16 cellular contexts compared by ENCODE assay signal in the genomic region with DNA sequence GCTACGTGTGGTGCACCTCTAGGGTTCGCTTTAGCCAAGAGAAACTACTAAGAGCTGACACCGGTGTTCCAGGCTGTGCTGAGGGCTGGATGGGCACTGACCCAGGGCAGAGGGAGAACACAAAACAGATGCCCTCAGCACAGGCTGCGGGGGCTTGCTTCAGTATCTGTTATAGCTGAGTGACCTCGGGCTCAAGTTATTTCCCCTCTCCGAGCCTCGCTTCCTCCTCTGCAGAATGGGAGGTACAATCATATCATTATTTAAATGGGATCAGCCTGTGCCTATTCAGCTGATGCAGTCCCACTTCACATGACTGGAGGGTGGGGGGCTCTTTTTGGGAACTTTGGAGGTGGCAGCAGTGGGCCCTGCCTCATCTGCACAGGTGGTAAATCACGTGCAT.
A peak's percentile ranks its signal among the peaks of the same experiment; 100 is the strongest.
DNase-seq lines count a peak whose midpoint lies in the region; ATAC-seq and TF ChIP-seq lines count a peak whose summit lies in the region.
"Had no signal": no experiment of that assay in that cellular context is flagged by ENCODE, and none has a peak within 500 bp of the region (broad histone marks: within the 10 kb centered on the region; RNA-seq: fewer than 3 reads in every experiment).

No MANE protein-coding gene starts in this region.

- 90 to 92% (median 92%) methylated on average over 8 of the region's 8 CpGs for WGBS in ovary, 3 donors
- 77% methylated on average over 8 of the region's 8 CpGs for WGBS in smooth muscle cell (ENCODE audit: low lambda C conversion rate)

- no peaks in the 10 kb centered on the region for H4K20me1 ChIP-seq in BLaER1 treated with 17β-estradiol and CSF1 and Interleukin-3, amounts not matched to agents 10 nM and 100 nM
- no peaks in the 10 kb centered on the region for H4K20me1 ChIP-seq in Karpas-422 (ENCODE audit: insufficient read depth, low read depth, low read length)
- H4K20me1 ChIP-seq in neural progenitor cell (ENCODE audit: low read depth) = no peaks in the 10 kb centered on the region
- H4K20me1 ChIP-seq in smooth muscle cell (ENCODE audit: low read depth) = no peaks in the 10 kb centered on the region

- peaks cover 3% of the 10 kb centered on the region for H3K27me3 Mint-ChIP-seq in dendritic cell treated with granulocyte-macrophage colony-stimulating factor and Interleukin-4, amounts not matched to agents 40 ng/mL and 50 ng/mL, for 4 days
- peaks cover 8% of the 10 kb centered on the region for H3K27me3 Mint-ChIP-seq in neural progenitor cell (ENCODE audit: insufficient read depth, low read depth)

- peaks cover 55% of the 10 kb centered on the region for H3K4me1 Mint-ChIP-seq in dendritic cell treated with granulocyte-macrophage colony-stimulating factor and Interleukin-4, amounts not matched to agents 40 ng/mL and 50 ng/mL, for 4 days (ENCODE audit: low read depth)
- H3K4me1 Mint-ChIP-seq in neural progenitor cell = peaks cover 44% of the 10 kb centered on the region
- H3K4me1 Mint-ChIP-seq: CD4-positive, CD25-positive, alpha-beta regulatory T cell had no signal

- H3K9me3 Mint-ChIP-seq in dendritic cell treated with granulocyte-macrophage colony-stimulating factor and Interleukin-4, amounts not matched to agents 40 ng/mL and 50 ng/mL, for 4 days = no peaks in the 10 kb centered on the region
- peaks cover 18% of the 10 kb centered on the region for H3K9me3 Mint-ChIP-seq in neural progenitor cell

- no peaks in the 10 kb centered on the region for H3K79me2 ChIP-seq in Karpas-422 (ENCODE audit: low read length)
- no peaks in the 10 kb centered on the region for H3K79me2 ChIP-seq in neural progenitor cell (ENCODE audit: low read depth)
- no peaks in the 10 kb centered on the region for H3K79me2 ChIP-seq in smooth muscle cell (ENCODE audit: low read depth)

- H3K4me2 ChIP-seq in BLaER1 treated with 17β-estradiol and CSF1 and Interleukin-3, amounts not matched to agents 10 nM and 100 nM = peak overlapping the region; percentile 72 to 84 (median 79)
- H3K4me2 ChIP-seq in Karpas-422 (ENCODE audit: low read depth, low read length, poor library complexity, severe bottlenecking) (peak overlapping the region; percentile 50), neural progenitor cell (no peak overlapping the region), smooth muscle cell (no peak overlapping the region)
- H3K4me2 ChIP-seq: GM23338 had no signal

- H3K36me3 Mint-ChIP-seq in dendritic cell treated with granulocyte-macrophage colony-stimulating factor and Interleukin-4, amounts not matched to agents 40 ng/mL and 50 ng/mL, for 4 days (ENCODE audit: low read depth) = no peaks in the 10 kb centered on the region
- peaks cover 6% of the 10 kb centered on the region for H3K36me3 Mint-ChIP-seq in neural progenitor cell
- H3K36me3 Mint-ChIP-seq: CD4-positive, CD25-positive, alpha-beta regulatory T cell had no signal

- H3K9me3 ChIP-seq in BLaER1 treated with 17β-estradiol and CSF1 and Interleukin-3, amounts not matched to agents 10 nM and 100 nM (replicated peaks in 1 of 11) = no peaks in the 10 kb centered on the region; a peak in 1 of 22 replicates
- no peaks in the 10 kb centered on the region for H3K9me3 ChIP-seq in Karpas-422 (ENCODE audit: low read length)
- H3K9me3 ChIP-seq in neural progenitor cell (ENCODE audit: low read depth) = no peaks in the 10 kb centered on the region
- no peaks in the 10 kb centered on the region for H3K9me3 ChIP-seq in ovary
- no peaks in the 10 kb centered on the region for H3K9me3 ChIP-seq in smooth muscle cell (replicated peaks; ENCODE audit: low read depth)
- H3K9me3 ChIP-seq: BE2C had no signal

- TF ChIP-seq CTCF in neural progenitor cell (IDR thresholded peaks at IDR 0.05) = no peak
- TF ChIP-seq CTCF in ovary (IDR thresholded peaks at IDR 0.05) = no peak
- TF ChIP-seq CTCF in smooth muscle cell (IDR thresholded peaks at IDR 0.05; ENCODE audit: borderline replicate concordance, insufficient read depth, poor library complexity, severe bottlenecking) = no peak

- H3K4me3 Mint-ChIP-seq in dendritic cell treated with granulocyte-macrophage colony-stimulating factor and Interleukin-4, amounts not matched to agents 40 ng/mL and 50 ng/mL, for 4 days = no peak overlapping the region
- H3K4me3 Mint-ChIP-seq in neural progenitor cell = no peak overlapping the region
- H3K4me3 Mint-ChIP-seq: CD4-positive, CD25-positive, alpha-beta regulatory T cell; GM23338 had no signal

- peak overlapping the region in 6 of 11 experiments; percentile 6 to 43 (median 34); a peak in 9 of 22 replicates for H3K9ac ChIP-seq in BLaER1 treated with 17β-estradiol and CSF1 and Interleukin-3, amounts not matched to agents 10 nM and 100 nM
- peak overlapping the region; percentile 4; the same call in 1 of the 2 replicates for H3K9ac ChIP-seq in Karpas-422 (ENCODE audit: low read length)
- no peak overlapping the region for H3K9ac ChIP-seq in neural progenitor cell
- no peak overlapping the region for H3K9ac ChIP-seq in smooth muscle cell (ENCODE audit: low read depth)

- ATAC-seq in HG03280 (IDR thresholded peaks at IDR 0.05; ENCODE audit: unreplicated experiment) = no peak
- ATAC-seq: GM23338 had no signal

- no peak for TF ChIP-seq POLR2A in ovary (IDR thresholded peaks at IDR 0.05)

- no peaks in the 10 kb centered on the region for H3K9me2 ChIP-seq in Karpas-422 (replicated peaks; ENCODE audit: insufficient read depth, low read length)

- peaks cover 73 to 89% (median 83%) of the 10 kb centered on the region in 10 experiments for H3K4me1 ChIP-seq in BLaER1 treated with 17β-estradiol and CSF1 and Interleukin-3, amounts not matched to agents 10 nM and 100 nM
- peaks cover 60% of the 10 kb centered on the region for H3K4me1 ChIP-seq in Karpas-422 (ENCODE audit: low read length)
- peaks cover 34% of the 10 kb centered on the region for H3K4me1 ChIP-seq in neural progenitor cell
- H3K4me1 ChIP-seq in ovary (ENCODE audit: insufficient read depth) = peaks cover 4% of the 10 kb centered on the region
- H3K4me1 ChIP-seq in smooth muscle cell (ENCODE audit: low read depth) = peaks cover 14% of the 10 kb centered on the region
- H3K4me1 ChIP-seq: BE2C had no signal

- no peak overlapping the region for H3K4me3 ChIP-seq in BLaER1 treated with 17β-estradiol and CSF1 and Interleukin-3, amounts not matched to agents 10 nM and 100 nM
- H3K4me3 ChIP-seq in Karpas-422 (ENCODE audit: low read length) (no peak overlapping the region; the same call in 1 of the 2 replicates), neural progenitor cell (no peak overlapping the region), ovary (no peak overlapping the region), smooth muscle cell (no peak overlapping the region)
- H3K4me3 ChIP-seq: GM23338 had no signal

- H2AFZ ChIP-seq in Karpas-422 (ENCODE audit: low read length) = no peak overlapping the region
- H2AFZ ChIP-seq in neural progenitor cell (replicated peaks) = no peak overlapping the region
- H2AFZ ChIP-seq in smooth muscle cell (ENCODE audit: low read depth) = no peak overlapping the region
- H2AFZ ChIP-seq: GM23338 had no signal

- peak overlapping the region in 8 of 11 experiments; percentile 31 to 67 (median 56); a peak in 16 of 22 replicates for H3K27ac ChIP-seq in BLaER1 treated with 17β-estradiol and CSF1 and Interleukin-3, amounts not matched to agents 10 nM and 100 nM
- H3K27ac ChIP-seq in Karpas-422 (ENCODE audit: low read length) (peak overlapping the region; percentile 43; the same call in 1 of the 2 replicates), neural progenitor cell (no peak overlapping the region), ovary (no peak overlapping the region), smooth muscle cell (ENCODE audit: low read depth) (no peak overlapping the region)

- peak; percentile 78 for DNase-seq in Karpas-422
- DNase-seq in neural progenitor cell (ENCODE audit: low spot score) = no peak
- DNase-seq in ovary = no peak
- no peak for DNase-seq in SHP77 (lab: John Stamatoyannopoulos, UW)
- DNase-seq in smooth muscle cell (lab: John Stamatoyannopoulos, UW; ENCODE audit: unreplicated experiment) = no peak
- DNase-seq: BE2C; CD4-positive, CD25-positive, alpha-beta regulatory T cell; DMS 273 treated with DMSO at 0.1 percent for 48 hours; DMS79 treated with DMSO at 0.1 percent for 48 hours; GDM1; H7; IMR-90 had no signal

- intact Hi-C loops in dendritic cell treated with granulocyte-macrophage colony-stimulating factor and Interleukin-4, amounts not matched to agents 40 ng/mL and 50 ng/mL, for 4 days (cut with micrococcal nuclease) = no loop called here
- intact Hi-C loops in ovary (cut with DNase I) = no loop called here

- TF ChIP-seq EP300 in ovary (IDR thresholded peaks at IDR 0.05) = no peak

- peak overlapping the region; percentile 45 for H3K27ac Mint-ChIP-seq in dendritic cell treated with granulocyte-macrophage colony-stimulating factor and Interleukin-4, amounts not matched to agents 40 ng/mL and 50 ng/mL, for 4 days
- H3K27ac Mint-ChIP-seq in neural progenitor cell = peak overlapping the region; percentile 86
- H3K27ac Mint-ChIP-seq: CD4-positive, CD25-positive, alpha-beta regulatory T cell; GM23338 had no signal

- H3F3A ChIP-seq in neural progenitor cell (ENCODE audit: low read depth) (peaks cover 16% of the 10 kb centered on the region), smooth muscle cell (ENCODE audit: low read depth) (peaks cover 22% of the 10 kb centered on the region)

- no peaks in the 10 kb centered on the region for H3K36me3 ChIP-seq in BLaER1 treated with 17β-estradiol and CSF1 and Interleukin-3, amounts not matched to agents 10 nM and 100 nM
- H3K36me3 ChIP-seq in Karpas-422 (ENCODE audit: insufficient read depth, low read length) (no peaks in the 10 kb centered on the region), neural progenitor cell (no peaks in the 10 kb centered on the region), ovary (no peaks in the 10 kb centered on the region), smooth muscle cell (ENCODE audit: low read depth) (no peaks in the 10 kb centered on the region)
- H3K36me3 ChIP-seq: BE2C had no signal

- H3K27me3 ChIP-seq in BLaER1 treated with 17β-estradiol and CSF1 and Interleukin-3, amounts not matched to agents 10 nM and 100 nM = no peaks in the 10 kb centered on the region
- no peaks in the 10 kb centered on the region for H3K27me3 ChIP-seq in Karpas-422 (ENCODE audit: low read length)
- no peaks in the 10 kb centered on the region for H3K27me3 ChIP-seq in neural progenitor cell
- H3K27me3 ChIP-seq in ovary = no peaks in the 10 kb centered on the region
- H3K27me3 ChIP-seq in smooth muscle cell (ENCODE audit: low read depth) = no peaks in the 10 kb centered on the region
- H3K27me3 ChIP-seq: BE2C had no signal

Comparison
In these comparisons a context has a peak if more than half of its experiments do, and no peak if none do; other contexts are left out.
1. H3K27ac ChIP-seq: peak in BLaER1 treated with 17β-estradiol and CSF1 and Interleukin-3, amounts not matched to agents 10 nM and 100 nM (8 of 11) and Karpas-422 (single experiment); none in neural progenitor cell (single experiment), ovary (0 of 2) and smooth muscle cell (single experiment).
2. H3K4me2 ChIP-seq: peak in BLaER1 treated with 17β-estradiol and CSF1 and Interleukin-3, amounts not matched to agents 10 nM and 100 nM (11 of 11) and Karpas-422 (single experiment); none in neural progenitor cell (single experiment) and smooth muscle cell (single experiment).
3. H3K9ac ChIP-seq: peak in BLaER1 treated with 17β-estradiol and CSF1 and Interleukin-3, amounts not matched to agents 10 nM and 100 nM (6 of 11) and Karpas-422 (single experiment); none in neural progenitor cell (single experiment) and smooth muscle cell (single experiment).